In the genomic region with DNA sequence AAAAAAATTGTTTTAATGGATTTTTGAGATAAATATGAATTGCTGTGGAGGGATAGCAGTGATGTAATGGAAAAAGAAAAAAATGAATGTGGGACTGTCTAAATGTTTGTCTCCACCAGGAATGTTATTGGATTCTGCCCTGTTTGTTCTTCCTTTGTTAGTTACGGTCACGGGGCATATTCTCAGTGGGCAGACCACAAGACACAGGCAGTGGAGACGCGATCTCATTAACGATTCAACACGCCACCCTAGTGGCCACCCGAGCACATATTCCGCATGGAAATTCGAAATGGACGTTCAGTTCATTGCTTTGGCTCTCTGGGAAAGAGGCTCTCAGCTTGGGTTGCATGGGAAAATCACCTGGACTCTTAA, we compare ENCODE assay signal across 10 cellular contexts.
DNase-seq lines count a peak whose midpoint lies in the region; ATAC-seq lines count a peak whose summit lies in the region.
"Had no signal": no experiment of that assay in that cellular context is flagged by ENCODE, and none has a peak within 500 bp of the region (broad histone marks: within the 10 kb centered on the region; RNA-seq: fewer than 3 reads in every experiment).

No MANE protein-coding gene starts in this region.

- peak overlapping the region; percentile 42 for H3K27ac ChIP-seq in caudate nucleus (ENCODE audit: low read depth, low read length)
- H3K27ac ChIP-seq in muscle layer of colon (ENCODE audit: low read depth, low read length): peak overlapping the region; percentile 12

- no peaks in the 10 kb centered on the region for H3K36me3 ChIP-seq in muscle layer of colon (ENCODE audit: insufficient read depth, low read length)

- no peak overlapping the region for H3K4me3 ChIP-seq in muscle layer of colon (ENCODE audit: low read depth in 1 of 2, low read length in 2 of 2)

- no peaks in the 10 kb centered on the region for H3K9me3 ChIP-seq in muscle layer of colon (ENCODE audit: low read length)

- no peaks in the 10 kb centered on the region for H3K36me3 Mint-ChIP-seq in activated CD8-positive, alpha-beta memory T cell treated with anti-CD3 and anti-CD28 coated beads, Interleukin-2, amount 10 ng/mL, durations not matched to agents 7 days and 5 days

- H3K4me1 Mint-ChIP-seq in activated CD8-positive, alpha-beta memory T cell treated with anti-CD3 and anti-CD28 coated beads, Interleukin-2, amount 10 ng/mL, durations not matched to agents 7 days and 5 days: no peaks in the 10 kb centered on the region
- H3K4me1 Mint-ChIP-seq: activated CD4-positive, alpha-beta memory T cell treated with anti-CD3 and anti-CD28 coated beads, Interleukin-2, amount 10 ng/mL, durations not matched to agents 7 days and 5 days had no signal

- CTCF ChIA-PET in activated CD8-positive, alpha-beta memory T cell treated with anti-CD3 and anti-CD28 coated beads, Interleukin-2, amount 10 ng/mL, durations not matched to agents 7 days and 5 days (lab: Charles Lee): no interaction called here

- no peak overlapping the region for H3K27ac Mint-ChIP-seq in activated CD8-positive, alpha-beta memory T cell treated with anti-CD3 and anti-CD28 coated beads, Interleukin-2, amount 10 ng/mL, durations not matched to agents 7 days and 5 days
- H3K27ac Mint-ChIP-seq: activated CD4-positive, alpha-beta memory T cell treated with anti-CD3 and anti-CD28 coated beads, Interleukin-2, amount 10 ng/mL, durations not matched to agents 7 days and 5 days had no signal

- no peaks in the 10 kb centered on the region for H3K27me3 Mint-ChIP-seq in activated CD8-positive, alpha-beta memory T cell treated with anti-CD3 and anti-CD28 coated beads, Interleukin-2, amount 10 ng/mL, durations not matched to agents 7 days and 5 days
- H3K27me3 Mint-ChIP-seq: activated CD4-positive, alpha-beta memory T cell treated with anti-CD3 and anti-CD28 coated beads, Interleukin-2, amount 10 ng/mL, durations not matched to agents 7 days and 5 days had no signal

- no peak for ATAC-seq in activated CD8-positive, alpha-beta memory T cell treated with anti-CD3 and anti-CD28 coated beads, Interleukin-2, amount 10 ng/mL, durations not matched to agents 7 days and 5 days
- ATAC-seq in HG03460 (IDR thresholded peaks at IDR 0.05; ENCODE audit: unreplicated experiment): no peak

- H3K4me1 ChIP-seq in muscle layer of colon (ENCODE audit: insufficient read depth, low read length): peaks cover 38% of the 10 kb centered on the region

- H3K9me3 Mint-ChIP-seq in activated CD8-positive, alpha-beta memory T cell treated with anti-CD3 and anti-CD28 coated beads, Interleukin-2, amount 10 ng/mL, durations not matched to agents 7 days and 5 days (ENCODE audit: low read depth): no peaks in the 10 kb centered on the region
- H3K9me3 Mint-ChIP-seq: activated CD4-positive, alpha-beta memory T cell treated with anti-CD3 and anti-CD28 coated beads, Interleukin-2, amount 10 ng/mL, durations not matched to agents 7 days and 5 days had no signal

- DNase-seq in C1 segment of cervical spinal cord (lab: John Stamatoyannopoulos, UW): peak in 11 of 14 donors; percentile 24 to 63 (median 43)
- peak; percentile 89 for DNase-seq in NCI-H2081 treated with DMSO at 0.1 percent for 48 hours (lab: John Stamatoyannopoulos, UW)
- peak in 39 of 61 donors; percentile 11 to 81 (median 47) for DNase-seq in caudate nucleus (lab: John Stamatoyannopoulos, UW)
- DNase-seq in activated CD8-positive, alpha-beta memory T cell treated with anti-CD3 and anti-CD28 coated beads, Interleukin-2, amount 10 ng/mL, durations not matched to agents 7 days and 5 days: no peak
- DNase-seq in NCI-H226: no peak
- DNase-seq in stimulated activated CD4-positive, alpha-beta T cell treated with anti-CD3 and anti-CD28 coated beads, Interleukin-12 subunit alpha, Interleukin-12 subunit beta, amount 100 ng/mL, for 4 hours: no peak
- DNase-seq: activated CD4-positive, alpha-beta memory T cell treated with anti-CD3 and anti-CD28 coated beads, Interleukin-2, amount 10 ng/mL, durations not matched to agents 7 days and 5 days; stimulated activated naive CD4-positive, alpha-beta T cell treated with Interleukin-2 at 50 U/mL for 16 hours had no signal

- no peaks in the 10 kb centered on the region for H3K27me3 ChIP-seq in muscle layer of colon (ENCODE audit: control insufficient read depth in 1 of 2, insufficient read depth in 2 of 2, low read length in 2 of 2)

- no peak overlapping the region for H3K4me3 Mint-ChIP-seq in activated CD8-positive, alpha-beta memory T cell treated with anti-CD3 and anti-CD28 coated beads, Interleukin-2, amount 10 ng/mL, durations not matched to agents 7 days and 5 days
- H3K4me3 Mint-ChIP-seq: activated CD4-positive, alpha-beta memory T cell treated with anti-CD3 and anti-CD28 coated beads, Interleukin-2, amount 10 ng/mL, durations not matched to agents 7 days and 5 days had no signal

- no peak overlapping the region for H3K9ac ChIP-seq in muscle layer of colon (ENCODE audit: low read length)

Comparison
In these comparisons a context has a peak if more than half of its experiments do, and no peak if none do; other contexts are left out.
1. DNase-seq: peak in C1 segment of cervical spinal cord (11 of 14), NCI-H2081 treated with DMSO at 0.1 percent for 48 hours (single experiment) and caudate nucleus (39 of 61); none in activated CD8-positive, alpha-beta memory T cell treated with anti-CD3 and anti-CD28 coated beads, Interleukin-2, amount 10 ng/mL, durations not matched to agents 7 days and 5 days (single experiment), NCI-H226 (single experiment) and stimulated activated CD4-positive, alpha-beta T cell treated with anti-CD3 and anti-CD28 coated beads, Interleukin-12 subunit alpha, Interleukin-12 subunit beta, amount 100 ng/mL, for 4 hours (single experiment).